14 cellular contexts compared by ENCODE assay signal in the genomic region with DNA sequence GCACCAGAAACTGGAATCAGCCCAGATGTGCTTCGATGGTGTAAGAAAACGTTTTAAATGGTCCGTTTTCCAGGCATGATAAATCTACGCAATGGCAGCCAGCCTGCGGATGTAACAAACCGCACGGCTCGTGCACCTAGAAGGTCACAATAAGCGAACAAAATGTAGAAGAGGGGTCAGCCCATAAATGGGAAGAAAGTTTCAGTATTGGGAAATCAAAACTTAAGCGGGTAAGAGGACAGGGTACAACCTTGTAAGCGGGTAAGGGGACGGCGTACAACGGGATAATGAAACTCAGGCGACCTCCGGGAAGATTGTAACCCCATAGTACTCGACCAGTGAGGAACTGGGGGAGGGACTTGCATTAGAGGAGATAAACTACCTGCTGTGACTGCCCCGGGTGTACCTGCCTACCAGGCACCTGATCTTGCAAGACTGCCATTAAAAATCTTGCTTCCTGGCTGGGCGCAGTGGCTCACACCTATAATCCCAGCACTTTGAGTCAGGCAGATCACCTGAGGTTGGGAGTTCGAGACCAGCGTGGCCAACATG.
DNase-seq lines count a peak whose midpoint lies in the region; ATAC-seq, FAIRE-seq and TF ChIP-seq lines count a peak whose summit lies in the region.
"Had no signal": no experiment of that assay in that cellular context is flagged by ENCODE, and none has a peak within 500 bp of the region (broad histone marks: within the 10 kb centered on the region; RNA-seq: fewer than 3 reads in every experiment).

No MANE protein-coding gene starts in this region.

- POLR2A ChIA-PET in HepG2 (lab: Yijun Ruan, JAX), result interaction anchor here (1.0 to 1.1 kb wide), 2 partner anchors 11 to 48 kb away, joined by 3 to 4 read pairs; no protein-coding TSS in a partner anchor

- peaks cover 9% of the 10 kb centered on the region; the same call in 1 of the 2 replicates for H3K36me3 ChIP-seq in ACC112 (ENCODE audit: insufficient read depth, low read length)
- peaks cover 12 to 38% of the 10 kb centered on the region in 2 experiments; a peak in 4 of 5 replicates for H3K36me3 ChIP-seq in HepG2 (replicated peaks in 1 of 2; ENCODE audit: control insufficient read depth in 1 of 2, insufficient read depth in 2 of 2, low read length in 2 of 2)
- H3K36me3 ChIP-seq in neuronal stem cell (replicated peaks in 1 of 2; ENCODE audit: control insufficient read depth in 2 of 2, insufficient read depth in 2 of 2, low read length in 2 of 2), result peaks cover 3 to 61% of the 10 kb centered on the region in 2 donors
- H3K36me3 ChIP-seq: sigmoid colon had no signal

- no peak overlapping the region for H2AK5ac ChIP-seq in neuronal stem cell (ENCODE audit: low read depth, low read length)

- peak overlapping the region; percentile 16; the same call in 1 of the 2 replicates for H3K9ac ChIP-seq in HepG2 (ENCODE audit: insufficient read depth, low read depth, low read length)
- no peak overlapping the region for H3K9ac ChIP-seq in neuronal stem cell (ENCODE audit: low read depth, low read length, poor library complexity)

- H3K4me2 ChIP-seq in HepG2 (ENCODE audit: low read depth, low read length) (peak overlapping the region; percentile 66), neuronal stem cell (ENCODE audit: insufficient read depth, low read length, poor library complexity, severe bottlenecking) (no peak overlapping the region)

- no peak overlapping the region for H3K4ac ChIP-seq in neuronal stem cell (ENCODE audit: low read length)

- H3K18ac ChIP-seq in neuronal stem cell (ENCODE audit: low read length), result no peak overlapping the region

- H4K91ac ChIP-seq in neuronal stem cell (ENCODE audit: low read depth, low read length, poor library complexity), result no peak overlapping the region

- peaks cover 91% of the 10 kb centered on the region for H4K20me1 ChIP-seq in HepG2 (ENCODE audit: insufficient read depth, low read length)

- no TSS peak for BruUV-seq in HepG2 (replicated peaks; lab: Mats Ljungman, UMichigan)

- DNase-seq in activated T-helper 1 cell treated with anti-CD3 and anti-CD28 coated beads, Interleukin-12 subunit alpha, Interleukin-12 subunit beta, Interleukin-2, Interleukin-4 antibody, amounts not matched to agents 30 ng/mL and 10 ng/mL and 1 ng/mL, durations not matched to agents 14 hours and 24 hours and 36 hours (ENCODE audit: low spot score), result no peak
- DNase-seq in HepG2 (ENCODE audit: low spot score) (no peak), neuronal stem cell (ENCODE audit: low spot score) (no peak), hypothalamus (lab: John Stamatoyannopoulos, UW) (no peak), midbrain (lab: John Stamatoyannopoulos, UW) (no peak), NCI-H510A (lab: John Stamatoyannopoulos, UW) (no peak)
- DNase-seq: amygdala, heart right ventricle, NCI-H2171 treated with DMSO at 0.1 percent for 48 hours, Right ventricle myocardium superior, sigmoid colon had no signal

- in situ Hi-C loops in HepG2 (cut with HindIII; ENCODE audit: extremely low pct_ligation_motif_present, low pct_unique_long_range_greater_than_20kb), result no loop called here

- no peak overlapping the region for H3K4me3 ChIP-seq in ACC112 (ENCODE audit: low read depth, low read length)
- H3K4me3 ChIP-seq in GM08714 (ENCODE audit: low read length), result peak overlapping the region; percentile 25; the same call in 1 of the 2 replicates
- peak overlapping the region in 1 of 3 experiments; percentile 26; a peak in 2 of 6 replicates for H3K4me3 ChIP-seq in HepG2 (replicated peaks in 1 of 3; ENCODE audit: insufficient read depth in 1 of 3, low read depth in 2 of 3, low read length in 3 of 3)
- no peak overlapping the region for H3K4me3 ChIP-seq in neuronal stem cell (ENCODE audit: low read length in 2 of 2)
- H3K4me3 ChIP-seq: heart right ventricle, sigmoid colon had no signal

- H2AFZ ChIP-seq in ACC112 (ENCODE audit: low read length, unreplicated experiment) (no peak overlapping the region), HepG2 (ENCODE audit: low read length) (no peak overlapping the region), neuronal stem cell (ENCODE audit: low read length) (no peak overlapping the region)

- peaks cover 26% of the 10 kb centered on the region for H3K4me1 ChIP-seq in ACC112 (ENCODE audit: control insufficient read depth, insufficient read depth, low read length, unreplicated experiment)
- H3K4me1 ChIP-seq in HepG2 (ENCODE audit: insufficient read depth, low read length), result peaks cover 68% of the 10 kb centered on the region
- H3K4me1 ChIP-seq in neuronal stem cell (ENCODE audit: control insufficient read depth in 2 of 2, insufficient read depth in 1 of 2, low read depth in 1 of 2, low read length in 2 of 2), result peaks cover 0 to 5% of the 10 kb centered on the region in 2 donors

- TF ChIP-seq CTCF in HepG2 (CRISPR knock-in tag; IDR thresholded peaks at IDR 0.05), result no peak

- no peaks in the 10 kb centered on the region for H3K9me3 Mint-ChIP-seq in activated T-helper 1 cell treated with anti-CD3 and anti-CD28 coated beads, Interleukin-12 subunit alpha, Interleukin-12 subunit beta, Interleukin-2, Interleukin-4 antibody, amounts not matched to agents 30 ng/mL and 10 ng/mL and 1 ng/mL, durations not matched to agents 14 hours and 24 hours and 36 hours

- H3K79me1 ChIP-seq in neuronal stem cell (ENCODE audit: low read depth, low read length), result peaks cover 14% of the 10 kb centered on the region

- FAIRE-seq in HepG2 (lab: Jason Lieb, UNC), result no peak
- FAIRE-seq: endometrium had no signal

- no peak for TF ChIP-seq POLR2A in HepG2 (IDR thresholded peaks at IDR 0.05; ENCODE audit: insufficient read depth in 1 of 2, low read depth in 2 of 2, low read length in 2 of 2)

- peak overlapping the region; percentile 72; the same call in 1 of the 2 replicates for H3K27ac ChIP-seq in ACC112 (ENCODE audit: low read depth, low read length)
- H3K27ac ChIP-seq in HepG2 (ENCODE audit: extremely low read length, insufficient read depth, low read length), result peak overlapping the region; percentile 65
- H3K27ac ChIP-seq in neuronal stem cell (replicated peaks; ENCODE audit: low read length), result no peak overlapping the region

- H3K9me3 ChIP-seq in HepG2 (ENCODE audit: low read length), result no peaks in the 10 kb centered on the region
- no peaks in the 10 kb centered on the region for H3K9me3 ChIP-seq in neuronal stem cell (replicated peaks in 1 of 2; ENCODE audit: control insufficient read depth in 2 of 2, insufficient read depth in 1 of 2, low read depth in 1 of 2, low read length in 2 of 2)
- H3K9me3 ChIP-seq: heart right ventricle, sigmoid colon had no signal

- H2BK12ac ChIP-seq in neuronal stem cell (ENCODE audit: low read length), result no peak overlapping the region

- H3K36me3 Mint-ChIP-seq in activated T-helper 1 cell treated with anti-CD3 and anti-CD28 coated beads, Interleukin-12 subunit alpha, Interleukin-12 subunit beta, Interleukin-2, Interleukin-4 antibody, amounts not matched to agents 30 ng/mL and 10 ng/mL and 1 ng/mL, durations not matched to agents 14 hours and 24 hours and 36 hours (ENCODE audit: low read depth), result peaks cover 20% of the 10 kb centered on the region

- no peak for TF ChIP-seq RAD21 in HepG2 (CRISPR knock-in tag; IDR thresholded peaks at IDR 0.05)

- peaks cover 96% of the 10 kb centered on the region for H3K79me2 ChIP-seq in ACC112 (ENCODE audit: control insufficient read depth, insufficient read depth, low read length, unreplicated experiment)
- H3K79me2 ChIP-seq in HepG2 (ENCODE audit: insufficient read depth, low read length), result peaks cover 90% of the 10 kb centered on the region

- 70% methylated on average over 21 of the region's 21 CpGs for WGBS in HepG2 (ENCODE audit: low lambda C conversion rate)
- no CpG with 5 or more reads among the region's 21 CpGs for WGBS in neuronal stem cell (ENCODE audit: extremely low coverage in 2 of 2, insufficient read length in 2 of 2, insufficient replicate concordance in 1 of 2), 2 donors

- no peak overlapping the region for H2BK5ac ChIP-seq in neuronal stem cell (ENCODE audit: low read length)

- no peak overlapping the region for H4K8ac ChIP-seq in neuronal stem cell (ENCODE audit: low read depth, low read length)

- no peak overlapping the region for H3K14ac ChIP-seq in neuronal stem cell (ENCODE audit: low read length)

- intact Hi-C loops in activated T-helper 1 cell treated with anti-CD3 and anti-CD28 coated beads, Interleukin-12 subunit alpha, Interleukin-12 subunit beta, Interleukin-2, Interleukin-4 antibody, amounts not matched to agents 30 ng/mL and 10 ng/mL and 1 ng/mL, durations not matched to agents 14 hours and 24 hours and 36 hours (cut with micrococcal nuclease), result loop anchor here (1.0 to 5.0 kb wide), 4 partner anchors 17 to 91 kb away; no protein-coding TSS in a partner anchor
- intact Hi-C loops in HepG2 (cut with micrococcal nuclease; ENCODE audit: unreplicated experiment), result loop anchor here (5.0 kb wide), 1 partner anchor 54 kb away; no protein-coding TSS in a partner anchor

- H3K4me3 Mint-ChIP-seq in activated T-helper 1 cell treated with anti-CD3 and anti-CD28 coated beads, Interleukin-12 subunit alpha, Interleukin-12 subunit beta, Interleukin-2, Interleukin-4 antibody, amounts not matched to agents 30 ng/mL and 10 ng/mL and 1 ng/mL, durations not matched to agents 14 hours and 24 hours and 36 hours, result peak overlapping the region; percentile 7

- H2BK15ac ChIP-seq in neuronal stem cell (ENCODE audit: low read length), result no peak overlapping the region

- no peak overlapping the region for H2BK120ac ChIP-seq in neuronal stem cell (ENCODE audit: low read depth, low read length)

- no peak for TF ChIP-seq EP300 in HepG2 (IDR thresholded peaks at IDR 0.05; ENCODE audit: low read depth in 2 of 2, low read length in 2 of 2)
- TF ChIP-seq EP300 in HepG2 (CRISPR knock-in tag; IDR thresholded peaks at IDR 0.05; ENCODE audit: borderline replicate concordance), result no peak

- peak overlapping the region; percentile 23 for H3K27ac Mint-ChIP-seq in activated T-helper 1 cell treated with anti-CD3 and anti-CD28 coated beads, Interleukin-12 subunit alpha, Interleukin-12 subunit beta, Interleukin-2, Interleukin-4 antibody, amounts not matched to agents 30 ng/mL and 10 ng/mL and 1 ng/mL, durations not matched to agents 14 hours and 24 hours and 36 hours

- no peaks in the 10 kb centered on the region for H3K27me3 ChIP-seq in ACC112 (ENCODE audit: insufficient read depth, low read length)
- H3K27me3 ChIP-seq in HepG2 (ENCODE audit: control insufficient read depth in 1 of 2, insufficient read depth in 2 of 2, low read length in 2 of 2), result no peaks in the 10 kb centered on the region
- no peaks in the 10 kb centered on the region for H3K27me3 ChIP-seq in neuronal stem cell (ENCODE audit: control insufficient read depth in 3 of 3, insufficient read depth in 3 of 3, low read depth in 1 of 3, low read length in 3 of 3)
- H3K27me3 ChIP-seq: heart right ventricle, sigmoid colon had no signal

- peak; percentile 4; the same call in 2 of the 3 replicates for ATAC-seq in HepG2

- peaks cover 64% of the 10 kb centered on the region for H3K4me1 Mint-ChIP-seq in activated T-helper 1 cell treated with anti-CD3 and anti-CD28 coated beads, Interleukin-12 subunit alpha, Interleukin-12 subunit beta, Interleukin-2, Interleukin-4 antibody, amounts not matched to agents 30 ng/mL and 10 ng/mL and 1 ng/mL, durations not matched to agents 14 hours and 24 hours and 36 hours (ENCODE audit: low read depth)

- CTCF ChIA-PET in HepG2 (lab: Yijun Ruan, JAX; ENCODE audit: low intra/inter-chr PET ratio, low total read pairs), result no interaction called here

- H3K23ac ChIP-seq in neuronal stem cell (ENCODE audit: low read depth, low read length, poor library complexity), result no peak overlapping the region

- H3K27me3 Mint-ChIP-seq in activated T-helper 1 cell treated with anti-CD3 and anti-CD28 coated beads, Interleukin-12 subunit alpha, Interleukin-12 subunit beta, Interleukin-2, Interleukin-4 antibody, amounts not matched to agents 30 ng/mL and 10 ng/mL and 1 ng/mL, durations not matched to agents 14 hours and 24 hours and 36 hours (ENCODE audit: insufficient read depth), result no peaks in the 10 kb centered on the region
